34 cellular contexts compared by ENCODE assay signal in genomic region chr15:54850101-54850500, GRCh38.
"Had no signal": no experiment of that assay in that cellular context is flagged by ENCODE, and none has a peak within 500 bp of the region (broad histone marks: within the 10 kb centered on the region; RNA-seq: fewer than 3 reads in every experiment).

No MANE protein-coding gene starts in this region.

- H3K36me3 ChIP-seq: MG63 had no signal

- H3K27me3 ChIP-seq: MG63 had no signal

- H3K4me3 ChIP-seq: MG63 had no signal

- H3K9me3 ChIP-seq: MG63 had no signal

- H3K27ac ChIP-seq: KMS-11 had no signal

- DNase-seq: Karpas-422, Kasumi-1, MG63, MM.1S, MV-4-11, NCI-H1048, NCI-H1092, NCI-H1092 treated with DMSO at 0.1 percent for 48 hours, NCI-H1105, NCI-H1105 treated with DMSO at 0.1 percent for 48 hours, NCI-H1417, NCI-H1417 treated with DMSO at 0.1 percent for 48 hours, NCI-H1436, NCI-H1436 treated with DMSO at 0.1 percent for 48 hours, NCI-H146, NCI-H1694, NCI-H1694 treated with DMSO at 0.1 percent for 48 hours, NCI-H187, NCI-H187 treated with DMSO at 0.1 percent for 48 hours, NCI-H1930, NCI-H2029, NCI-H2029 treated with DMSO at 0.1 percent for 48 hours, NCI-H2081, NCI-H2081 treated with DMSO at 0.1 percent for 48 hours, NCI-H2107, NCI-H2171, NCI-H2171 treated with DMSO at 0.1 percent for 48 hours, NCI-H2227 treated with DMSO at 0.1 percent for 48 hours, NCI-H226, NCI-H345, NCI-H446, NCI-H446 treated with DMSO at 0.1 percent for 48 hours, NCI-H510A had no signal
